Comparison of ENCODE assay signal across 23 cellular contexts in the genomic region with DNA sequence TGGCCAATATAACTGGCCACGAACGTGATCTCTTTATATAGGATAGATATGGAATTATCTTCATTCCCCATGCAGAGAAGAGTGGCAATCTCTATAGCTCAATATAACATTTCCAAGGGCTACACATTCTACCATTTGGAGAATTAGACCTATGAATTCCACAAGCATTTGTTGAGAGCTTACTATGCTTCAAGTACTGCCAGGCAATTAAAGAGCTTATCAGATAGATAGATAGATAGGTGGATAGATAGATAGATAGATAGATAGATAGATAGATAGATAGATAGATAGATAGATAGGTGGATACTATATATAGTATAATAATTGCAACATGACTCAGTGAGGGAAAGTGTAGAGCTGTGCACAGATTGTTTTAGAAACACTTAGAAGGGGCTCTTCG. TPM values are rescaled to one million over a fixed set of nuclear protein-coding genes. Genes with fewer than 3 reads are reported as not detected.
"Had no signal": no experiment of that assay in that cellular context is flagged by ENCODE, and none has a peak within 500 bp of the region (broad histone marks: within the 10 kb centered on the region; RNA-seq: fewer than 3 reads in every experiment).

No MANE protein-coding gene starts in this region.

- H3K36me3 ChIP-seq: MG63 had no signal

- ATAC-seq: Panc1, PC-3 had no signal

- H3K27me3 ChIP-seq: MG63 had no signal

- H3K4me2 ChIP-seq: SK-N-SH had no signal

- H3K9me3 ChIP-seq: MG63, SK-N-SH had no signal

- H3K4me3 ChIP-seq: MG63 had no signal

- H3K27ac ChIP-seq: RWPE1 had no signal

- H3K9ac ChIP-seq: SK-N-SH had no signal

- DNase-seq: Karpas-422, KG1, MG63, NCI-H1092 treated with DMSO at 0.1 percent for 48 hours, NCI-H1436, NCI-H187, NCI-H2029, NCI-H2081 treated with DMSO at 0.1 percent for 48 hours, NCI-H2171, NCI-H226, NCI-H446, NCI-H510A, NCI-H524 treated with DMSO at 0.1 percent for 48 hours, NCI-H69, NCI-H774, PC-3, SHP77, SK-N-SH had no signal

RNA-seq across cellular contexts. Expression of a gene that starts 1.5 kb away (rescaled TPM):
- total RNA-seq: HT-29, OCI-LY7, PC-3, SK-MEL-5 had no signal

RNA-seq across cellular contexts. Expression of a gene that starts 50.3 kb away (rescaled TPM):
- total RNA-seq: HT-29, OCI-LY7, PC-3, SK-MEL-5 had no signal
